8 cellular contexts compared by ENCODE assay signal in the genomic region with DNA sequence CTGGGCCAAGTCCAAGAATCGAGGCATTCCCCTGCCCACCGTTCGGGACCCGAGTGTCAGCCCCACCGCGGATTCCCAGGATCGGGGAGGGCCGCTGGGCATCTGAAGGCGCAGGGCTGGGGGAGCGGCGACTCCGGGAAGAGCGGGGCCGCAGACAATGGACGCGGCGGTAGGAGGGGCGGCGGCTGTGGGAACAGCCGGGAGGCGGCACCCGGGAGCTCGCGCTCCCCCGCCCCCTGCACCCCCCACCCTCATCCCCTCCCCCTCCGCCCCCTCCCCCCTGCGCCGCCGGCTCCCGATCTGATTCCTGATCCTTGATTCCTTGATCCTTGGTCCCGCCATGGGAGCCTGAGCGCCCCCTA. TPM values are rescaled to one million over a fixed set of nuclear protein-coding genes. Genes with fewer than 3 reads are reported as not detected.
DNase-seq lines count a peak whose midpoint lies in the region; ATAC-seq and TF ChIP-seq lines count a peak whose summit lies in the region.

A gene (plus strand): TSS at position 281 of the 362 bp plus-strand sequence. CDS start 15,274 bp downstream, outside the sequence.

- peak within 1 kb of the TSS; percentile 79 for H3K4me3 ChIP-seq in BE2C (ENCODE audit: low read depth, low read length)
- peak within 1 kb of the TSS; percentile 88 for H3K4me3 ChIP-seq in SK-N-MC
- peak within 1 kb of the TSS; percentile 42 to 79 (median 60) for H3K4me3 ChIP-seq in skin epidermis

- TF ChIP-seq CTCF in BE2C (IDR thresholded peaks at IDR 0.05; ENCODE audit: low read depth, low read length): no peak

- H3K9ac ChIP-seq in SK-N-MC (ENCODE audit: insufficient read length): peak within 1 kb of the TSS; percentile 89

- no peaks in the 10 kb centered on the region for H3K36me3 ChIP-seq in BE2C
- no peaks in the 10 kb centered on the region for H3K36me3 ChIP-seq in SK-N-MC (ENCODE audit: insufficient read depth, low read length)

- H3K9me3 ChIP-seq in BE2C (no peaks in the 10 kb centered on the region), SK-N-MC (ENCODE audit: low read depth, low read length) (no peaks in the 10 kb centered on the region)

- DNase-seq in BE2C: peak; percentile 91
- DNase-seq in HPDE6-E6E7 (ENCODE audit: extremely low spot score): peak; percentile 41
- no peak for DNase-seq in SK-N-MC (ENCODE audit: low read depth, low spot score)
- DNase-seq in caudate nucleus (lab: John Stamatoyannopoulos, UW): peak in 53 of 61 donors; percentile 10 to 82 (median 60)
- peak; percentile 39 for DNase-seq in iris pigment epithelial cell (ENCODE audit: low read depth)

- no peaks in the 10 kb centered on the region; the same call in 1 of the 2 replicates for H3K4me1 ChIP-seq in BE2C

- no peaks in the 10 kb centered on the region for H3K27me3 ChIP-seq in BE2C

- H3K27ac ChIP-seq in SK-N-MC: 0 out of 2 replicates have a peak within 1 kb of the TSS, but pooled peaks have one; percentile 57
- H3K27ac ChIP-seq in caudate nucleus (ENCODE audit: low read depth, low read length): peak within 1 kb of the TSS; percentile 62
- H3K27ac ChIP-seq in skin epidermis: peak within 1 kb of the TSS; percentile 33 to 93 (median 86)

- ATAC-seq in GM18870 (IDR thresholded peaks at IDR 0.05; ENCODE audit: unreplicated experiment) (no peak), HG03095 (IDR thresholded peaks at IDR 0.05; ENCODE audit: unreplicated experiment) (no peak)

RNA-seq across cellular contexts. Expression of the gene that starts here (rescaled TPM):
- polyA plus RNA-seq in BE2C (2012; ENCODE audit: insufficient read depth, insufficient read length, low read depth): 15.4 TPM
